In the genomic region with DNA sequence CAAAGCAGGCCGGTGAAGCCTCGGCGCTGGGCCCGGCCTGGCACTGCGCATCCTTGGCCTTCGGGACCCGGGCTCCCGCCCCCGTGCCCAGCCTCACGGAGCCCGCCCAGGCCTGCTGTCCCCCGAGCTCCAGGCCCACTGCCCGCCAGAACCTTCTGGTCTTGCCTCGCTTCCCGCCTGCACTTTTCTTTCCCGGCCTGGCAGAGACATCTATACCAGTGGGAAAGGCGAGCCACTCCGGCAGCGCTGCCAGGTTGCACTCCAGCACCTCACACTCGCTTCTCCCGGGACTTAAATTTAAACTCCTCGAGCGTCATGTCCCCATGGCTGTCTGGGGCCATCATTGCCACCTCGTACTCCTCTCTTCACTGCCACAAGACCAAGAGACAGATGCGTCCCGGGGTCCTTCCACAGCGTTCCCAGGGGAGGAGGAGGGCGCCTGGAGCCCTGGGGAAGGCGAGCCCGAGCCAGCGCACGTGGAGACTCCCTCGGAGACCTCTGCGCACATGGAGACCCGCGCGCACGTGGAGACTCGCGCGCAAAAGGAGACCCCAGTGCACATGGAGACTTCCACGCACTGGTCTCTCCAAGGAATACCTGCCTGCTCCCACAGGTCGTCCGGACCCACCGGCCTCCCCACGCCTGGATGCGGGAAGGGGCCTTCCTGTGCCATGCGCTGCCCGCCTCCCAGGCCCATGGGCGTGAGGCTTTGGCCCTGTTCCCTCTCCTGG, we compare ENCODE assay signal across 23 cellular contexts.
"Had no signal": no experiment of that assay in that cellular context is flagged by ENCODE, and none has a peak within 500 bp of the region (broad histone marks: within the 10 kb centered on the region; RNA-seq: fewer than 3 reads in every experiment).

No MANE protein-coding gene starts in this region.

- H3K4me3 ChIP-seq: heart right ventricle, lung had no signal

- FAIRE-seq: keratinocyte had no signal

- H3K36me3 ChIP-seq: heart right ventricle had no signal

- DNase-seq: activated CD4-positive, alpha-beta memory T cell treated with anti-CD3 and anti-CD28 coated beads, Interleukin-2, amount 10 ng/mL, durations not matched to agents 7 days and 5 days; activated CD4-positive, alpha-beta T cell treated with anti-CD3 and anti-CD28 coated beads, Interleukin-2, amount 10 ng/mL, durations not matched to agents 24 days and 14 days; activated naive CD4-positive, alpha-beta T cell treated with anti-CD3 and anti-CD28 coated beads for 36 hours; activated naive CD8-positive, alpha-beta T cell treated with anti-CD3 and anti-CD28 coated beads, Interleukin-2, amount 50 U/mL, for 24 hours; activated T-cell treated with anti-CD3 and anti-CD28 coated beads, Interleukin-2, amount 50 U/mL, for 4 hours; effector CD4-positive, alpha-beta T cell; erythroblast; foreskin fibroblast; heart right ventricle; left colon; naive thymus-derived CD4-positive, alpha-beta T cell; retina; stimulated activated CD4-positive, alpha-beta T cell treated with anti-CD3 and anti-CD28 coated beads, Interleukin-1b, Interleukin-23, amount 100 ng/mL, for 48 hours; trophoblast cell had no signal

- H3K36me3 Mint-ChIP-seq: naive thymus-derived CD4-positive, alpha-beta T cell; stimulated activated effector memory CD8-positive, alpha-beta T cell treated with anti-CD3 and anti-CD28 coated beads, Interleukin-12 subunit alpha, Interleukin-12 subunit beta, amount 100 ng/mL, for 72 hours had no signal

- ATAC-seq: activated CD4-positive, CD25-positive, alpha-beta regulatory T cell treated with anti-CD3 and anti-CD28 coated beads, Interleukin-2, amount 50 U/mL, for 24 hours; activated naive CD8-positive, alpha-beta T cell treated with anti-CD3 and anti-CD28 coated beads, Interleukin-2, amount 50 U/mL, for 24 hours; activated T-cell treated with anti-CD3 and anti-CD28 coated beads, Interleukin-2, amount 50 U/mL, for 4 hours; left colon; naive thymus-derived CD4-positive, alpha-beta T cell; SK-N-SH treated with all-trans-retinoic acid at 6 μM for 48 hours; stimulated activated effector memory CD8-positive, alpha-beta T cell treated with anti-CD3 and anti-CD28 coated beads, Interleukin-12 subunit alpha, Interleukin-12 subunit beta, amount 100 ng/mL, for 72 hours had no signal

- H3K27ac ChIP-seq: heart right ventricle had no signal

- H3K9me3 ChIP-seq: heart right ventricle had no signal

- H3K27ac Mint-ChIP-seq: activated CD4-positive, alpha-beta memory T cell treated with anti-CD3 and anti-CD28 coated beads, Interleukin-2, amount 10 ng/mL, durations not matched to agents 7 days and 5 days; activated CD4-positive, alpha-beta T cell treated with anti-CD3 and anti-CD28 coated beads, Interleukin-2, amount 10 ng/mL, durations not matched to agents 24 days and 14 days; activated naive CD4-positive, alpha-beta T cell treated with anti-CD3 and anti-CD28 coated beads for 36 hours; activated naive CD8-positive, alpha-beta T cell treated with anti-CD3 and anti-CD28 coated beads, Interleukin-2, amount 50 U/mL, for 24 hours; activated T-helper 2 cell treated with anti-CD3 and anti-CD28 coated beads, Interferon-gamma antibody, Interleukin-2, Interleukin-4, amounts not matched to agents 10 μg/mL and 5 μg/mL and 100 μg/mL, durations not matched to agents 14 hours and 24 hours and 36 hours; dendritic cell treated with granulocyte-macrophage colony-stimulating factor and Interleukin-4, amounts not matched to agents 40 ng/mL and 50 ng/mL, for 4 days; naive thymus-derived CD4-positive, alpha-beta T cell; progenitor cell of endocrine pancreas; stimulated activated effector memory CD8-positive, alpha-beta T cell treated with anti-CD3 and anti-CD28 coated beads, Interleukin-12 subunit alpha, Interleukin-12 subunit beta, amount 100 ng/mL, for 72 hours had no signal

- H3K4me1 ChIP-seq: heart right ventricle had no signal

- H3K9me3 Mint-ChIP-seq: activated CD4-positive, alpha-beta memory T cell treated with anti-CD3 and anti-CD28 coated beads, Interleukin-2, amount 10 ng/mL, durations not matched to agents 7 days and 5 days; activated CD4-positive, alpha-beta T cell treated with anti-CD3 and anti-CD28 coated beads, Interleukin-2, amount 10 ng/mL, durations not matched to agents 24 days and 14 days; activated naive CD4-positive, alpha-beta T cell treated with anti-CD3 and anti-CD28 coated beads for 36 hours; activated naive CD8-positive, alpha-beta T cell treated with anti-CD3 and anti-CD28 coated beads, Interleukin-2, amount 50 U/mL, for 24 hours; activated T-cell treated with anti-CD3 and anti-CD28 coated beads, Interleukin-2, amount 50 U/mL, for 4 hours; activated T-helper 2 cell treated with anti-CD3 and anti-CD28 coated beads, Interferon-gamma antibody, Interleukin-2, Interleukin-4, amounts not matched to agents 10 μg/mL and 5 μg/mL and 100 μg/mL, durations not matched to agents 14 hours and 24 hours and 36 hours; dendritic cell treated with granulocyte-macrophage colony-stimulating factor and Interleukin-4, amounts not matched to agents 40 ng/mL and 50 ng/mL, for 4 days; neural crest cell; stimulated activated effector memory CD8-positive, alpha-beta T cell treated with anti-CD3 and anti-CD28 coated beads, Interleukin-12 subunit alpha, Interleukin-12 subunit beta, amount 100 ng/mL, for 72 hours had no signal
